8 cellular contexts compared by ENCODE assay signal in the genomic region with DNA sequence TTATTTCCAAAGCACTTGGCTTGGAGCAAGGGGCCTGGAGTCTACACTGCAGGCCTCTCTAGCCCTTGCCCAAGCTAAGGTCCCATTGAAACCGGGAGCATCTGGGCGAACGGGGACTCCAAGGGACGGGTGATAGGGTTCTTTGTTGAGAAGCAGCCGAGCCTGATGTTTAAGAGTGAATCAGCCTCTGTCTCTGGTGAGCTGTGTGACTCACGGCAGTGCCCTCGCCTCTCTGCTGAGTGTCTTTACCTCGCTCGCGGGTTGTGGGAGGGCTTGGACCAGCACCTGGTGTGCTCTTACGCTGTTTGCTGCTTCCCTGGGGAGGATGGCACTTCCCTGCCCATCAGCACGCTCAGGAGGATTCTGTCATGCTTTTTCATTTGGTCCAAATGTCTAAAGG. TPM values are rescaled to one million over a fixed set of nuclear protein-coding genes. Genes with fewer than 3 reads are reported as not detected.
DNase-seq lines count a peak whose midpoint lies in the region; ATAC-seq and TF ChIP-seq lines count a peak whose summit lies in the region.

No MANE protein-coding gene starts in this region.

- peaks cover 37 to 41% of the 10 kb centered on the region in 2 donors for H3K36me3 ChIP-seq in mucosa of rectum (ENCODE audit: control insufficient read depth in 2 of 2, insufficient read depth in 2 of 2, low read length in 2 of 2)
- H3K36me3 ChIP-seq in urinary bladder (ENCODE audit: insufficient read depth): peaks cover 9% of the 10 kb centered on the region
- peaks cover 37 to 39% of the 10 kb centered on the region in 2 donors for H3K36me3 ChIP-seq in thyroid gland

- H3K4me1 ChIP-seq in mucosa of rectum (ENCODE audit: control insufficient read depth in 2 of 2, insufficient read depth in 2 of 2, low read length in 2 of 2): peaks cover 9 to 21% of the 10 kb centered on the region in 2 donors
- H3K4me1 ChIP-seq in urinary bladder (ENCODE audit: insufficient read depth): no peaks in the 10 kb centered on the region
- H3K4me1 ChIP-seq in thyroid gland: peaks cover 19 to 26% of the 10 kb centered on the region in 2 donors

- 80% methylated on average over 12 of the region's 12 CpGs for WGBS in urinary bladder
- 81% methylated on average over 7 to 11 of the region's 12 CpGs for WGBS in thyroid gland, 2 donors

- intact Hi-C loops in thyroid gland (cut with DNase I): no loop called here

- H3K9me3 ChIP-seq in mucosa of rectum (ENCODE audit: control insufficient read depth in 2 of 2, low read length in 2 of 2) (no peaks in the 10 kb centered on the region), thyroid gland (no peaks in the 10 kb centered on the region)

- H3K4me3 ChIP-seq in astrocyte of the spinal cord (ENCODE audit: low read depth, low read length): peak overlapping the region; percentile 94
- peak overlapping the region; percentile 82 to 92 for H3K4me3 ChIP-seq in mucosa of rectum (ENCODE audit: low read length in 2 of 2)
- peak overlapping the region; percentile 98 for H3K4me3 ChIP-seq in urinary bladder (ENCODE audit: low read depth, low read length)
- H3K4me3 ChIP-seq in thyroid gland (replicated peaks in 1 of 3): peak overlapping the region in 1 of 3 donors; percentile 72

- in situ Hi-C loops in astrocyte of the spinal cord (cut with HindIII; ENCODE audit: low sequenced_read_pairs): no loop called here

- no peak for TF ChIP-seq CTCF in astrocyte of the spinal cord (IDR thresholded peaks at IDR 0.05; ENCODE audit: low read depth, low read length)
- TF ChIP-seq CTCF in thyroid gland (IDR thresholded peaks at IDR 0.05): no peak

- no peak for TF ChIP-seq POLR2A in thyroid gland (IDR thresholded peaks at IDR 0.05)

- H3K27me3 ChIP-seq in mucosa of rectum (ENCODE audit: control insufficient read depth in 2 of 2, insufficient read depth in 2 of 2, low read length in 2 of 2): no peaks in the 10 kb centered on the region
- no peaks in the 10 kb centered on the region for H3K27me3 ChIP-seq in thyroid gland

- DNase-seq in Daoy (ENCODE audit: low read depth) (peak; percentile 83), NCI-H226 (peak; percentile 60), astrocyte of the spinal cord (ENCODE audit: low read depth, low spot score) (peak; percentile 54), iPS-NIHi7 (ENCODE audit: extremely low spot score) (no peak), thyroid gland (no peak)

- peak overlapping the region; percentile 80 to 87 for H3K9ac ChIP-seq in mucosa of rectum (ENCODE audit: low read depth in 1 of 2, low read length in 2 of 2)

- H3K27ac ChIP-seq in mucosa of rectum (ENCODE audit: low read depth in 2 of 2, low read length in 2 of 2) (no peak overlapping the region), urinary bladder (ENCODE audit: low read depth) (no peak overlapping the region), thyroid gland (no peak overlapping the region)

- no peak for ATAC-seq in HG03469 (IDR thresholded peaks at IDR 0.05; ENCODE audit: unreplicated experiment)

RNA-seq across cellular contexts. Expression of a gene that starts 1.3 kb away (rescaled TPM):
- total RNA-seq in Daoy (2014; rRNA removed; shearing (Covaris generic)): 179 and 187 TPM in 2 replicates
- total RNA-seq in urinary bladder (36.1 TPM), thyroid gland (10 to 100 TPM; 62.9 to 98.3 (median 67.3) TPM)
- polyA plus RNA-seq in urinary bladder: 92.7 TPM

RNA-seq across cellular contexts. Expression of a gene that starts 1.5 kb away (rescaled TPM):
- total RNA-seq in Daoy (2014; rRNA removed; shearing (Covaris generic)): 66.3 and 76.4 TPM in 2 replicates
- total RNA-seq in urinary bladder: 19.7 TPM
- 47.0 TPM for polyA plus RNA-seq in urinary bladder
- total RNA-seq in thyroid gland: 10 to 100 TPM; 29.7 to 46.5 (median 37.2) TPM

RNA-seq across cellular contexts. Expression of a gene that starts 18.1 kb away (rescaled TPM):
- total RNA-seq in Daoy (2014; rRNA removed; shearing (Covaris generic)): 19.3 and 19.9 TPM in 2 replicates
- 3.3 TPM for total RNA-seq in urinary bladder
- 81.3 TPM for polyA plus RNA-seq in urinary bladder
- 10 to 100 TPM; 30.7 to 89.3 (median 46.4) TPM for total RNA-seq in thyroid gland

RNA-seq across cellular contexts. Expression of a gene that starts 18.6 kb away (rescaled TPM):
- total RNA-seq in Daoy (2014; rRNA removed; shearing (Covaris generic)): 60.4 and 68.6 TPM in 2 replicates
- total RNA-seq in urinary bladder (4.3 TPM), thyroid gland (10 to 100 TPM in 1 of 4 donors, 1 to 10 TPM in 3; 4.4 to 11.4 (median 8.8) TPM)
- polyA plus RNA-seq in urinary bladder: 15.9 TPM

RNA-seq across cellular contexts. Expression of a gene that starts 18.7 kb away (rescaled TPM):
- 54.2 and 84.9 TPM in 2 replicates for total RNA-seq in Daoy (2014; rRNA removed; shearing (Covaris generic))
- total RNA-seq in urinary bladder: 7.5 TPM
- polyA plus RNA-seq in urinary bladder: 47.9 TPM
- 10 to 100 TPM; 20.5 to 46.3 (median 34.2) TPM for total RNA-seq in thyroid gland

Comparison
In these comparisons a context has a peak if more than half of its experiments do, and no peak if none do; other contexts are left out.
1. DNase-seq: peak in Daoy (single experiment), NCI-H226 (single experiment) and astrocyte of the spinal cord (single experiment); none in iPS-NIHi7 (single experiment) and thyroid gland (0 of 2).